In the genomic region with DNA sequence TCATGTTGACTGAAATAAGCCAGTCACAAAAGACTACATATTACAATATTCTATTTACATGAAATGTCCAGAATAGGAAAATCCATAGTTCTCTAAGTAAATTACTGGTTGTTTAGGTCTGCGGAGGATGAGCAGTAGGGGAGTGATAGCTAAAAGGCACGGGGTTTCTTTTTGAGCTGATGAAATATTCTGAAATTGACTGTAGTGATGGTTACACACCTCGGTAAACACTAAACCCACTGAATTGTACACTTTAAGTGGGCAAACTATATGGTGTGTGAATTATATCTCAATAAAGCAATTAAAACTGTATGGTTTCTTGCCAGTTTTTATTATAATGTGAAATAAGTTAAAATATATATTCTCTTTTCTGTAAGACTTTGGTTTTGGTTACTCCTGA, we compare ENCODE assay signal across 2 cellular contexts.
A peak's percentile ranks its signal among the peaks of the same experiment; 100 is the strongest.
TF ChIP-seq lines count a peak whose summit lies in the region.

No MANE protein-coding gene starts in this region.

TF ChIP-seq in HEK293, 187 proteins besides CTCF, POLR2A, EP300 and RAD21:
- TF ChIP-seq, protein P1, sequence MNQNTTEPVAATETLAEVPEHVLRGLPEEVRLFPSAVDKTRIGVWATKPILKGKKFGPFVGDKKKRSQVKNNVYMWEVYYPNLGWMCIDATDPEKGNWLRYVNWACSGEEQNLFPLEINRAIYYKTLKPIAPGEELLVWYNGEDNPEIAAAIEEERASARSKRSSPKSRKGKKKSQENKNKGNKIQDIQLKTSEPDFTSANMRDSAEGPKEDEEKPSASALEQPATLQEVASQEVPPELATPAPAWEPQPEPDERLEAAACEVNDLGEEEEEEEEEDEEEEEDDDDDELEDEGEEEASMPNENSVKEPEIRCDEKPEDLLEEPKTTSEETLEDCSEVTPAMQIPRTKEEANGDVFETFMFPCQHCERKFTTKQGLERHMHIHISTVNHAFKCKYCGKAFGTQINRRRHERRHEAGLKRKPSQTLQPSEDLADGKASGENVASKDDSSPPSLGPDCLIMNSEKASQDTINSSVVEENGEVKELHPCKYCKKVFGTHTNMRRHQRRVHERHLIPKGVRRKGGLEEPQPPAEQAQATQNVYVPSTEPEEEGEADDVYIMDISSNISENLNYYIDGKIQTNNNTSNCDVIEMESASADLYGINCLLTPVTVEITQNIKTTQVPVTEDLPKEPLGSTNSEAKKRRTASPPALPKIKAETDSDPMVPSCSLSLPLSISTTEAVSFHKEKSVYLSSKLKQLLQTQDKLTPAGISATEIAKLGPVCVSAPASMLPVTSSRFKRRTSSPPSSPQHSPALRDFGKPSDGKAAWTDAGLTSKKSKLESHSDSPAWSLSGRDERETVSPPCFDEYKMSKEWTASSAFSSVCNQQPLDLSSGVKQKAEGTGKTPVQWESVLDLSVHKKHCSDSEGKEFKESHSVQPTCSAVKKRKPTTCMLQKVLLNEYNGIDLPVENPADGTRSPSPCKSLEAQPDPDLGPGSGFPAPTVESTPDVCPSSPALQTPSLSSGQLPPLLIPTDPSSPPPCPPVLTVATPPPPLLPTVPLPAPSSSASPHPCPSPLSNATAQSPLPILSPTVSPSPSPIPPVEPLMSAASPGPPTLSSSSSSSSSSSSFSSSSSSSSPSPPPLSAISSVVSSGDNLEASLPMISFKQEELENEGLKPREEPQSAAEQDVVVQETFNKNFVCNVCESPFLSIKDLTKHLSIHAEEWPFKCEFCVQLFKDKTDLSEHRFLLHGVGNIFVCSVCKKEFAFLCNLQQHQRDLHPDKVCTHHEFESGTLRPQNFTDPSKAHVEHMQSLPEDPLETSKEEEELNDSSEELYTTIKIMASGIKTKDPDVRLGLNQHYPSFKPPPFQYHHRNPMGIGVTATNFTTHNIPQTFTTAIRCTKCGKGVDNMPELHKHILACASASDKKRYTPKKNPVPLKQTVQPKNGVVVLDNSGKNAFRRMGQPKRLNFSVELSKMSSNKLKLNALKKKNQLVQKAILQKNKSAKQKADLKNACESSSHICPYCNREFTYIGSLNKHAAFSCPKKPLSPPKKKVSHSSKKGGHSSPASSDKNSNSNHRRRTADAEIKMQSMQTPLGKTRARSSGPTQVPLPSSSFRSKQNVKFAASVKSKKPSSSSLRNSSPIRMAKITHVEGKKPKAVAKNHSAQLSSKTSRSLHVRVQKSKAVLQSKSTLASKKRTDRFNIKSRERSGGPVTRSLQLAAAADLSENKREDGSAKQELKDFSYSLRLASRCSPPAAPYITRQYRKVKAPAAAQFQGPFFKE (tag by site-specific recombination; IDR thresholded peaks at IDR 0.05; ENCODE audit: borderline replicate concordance) = no peak
- 0 out of 2 replicates have a peak, but pooled peaks have one; percentile 18 for TF ChIP-seq BCL6B (tag by site-specific recombination; IDR thresholded peaks at IDR 0.05)
- TF ChIP-seq, protein P2, sequence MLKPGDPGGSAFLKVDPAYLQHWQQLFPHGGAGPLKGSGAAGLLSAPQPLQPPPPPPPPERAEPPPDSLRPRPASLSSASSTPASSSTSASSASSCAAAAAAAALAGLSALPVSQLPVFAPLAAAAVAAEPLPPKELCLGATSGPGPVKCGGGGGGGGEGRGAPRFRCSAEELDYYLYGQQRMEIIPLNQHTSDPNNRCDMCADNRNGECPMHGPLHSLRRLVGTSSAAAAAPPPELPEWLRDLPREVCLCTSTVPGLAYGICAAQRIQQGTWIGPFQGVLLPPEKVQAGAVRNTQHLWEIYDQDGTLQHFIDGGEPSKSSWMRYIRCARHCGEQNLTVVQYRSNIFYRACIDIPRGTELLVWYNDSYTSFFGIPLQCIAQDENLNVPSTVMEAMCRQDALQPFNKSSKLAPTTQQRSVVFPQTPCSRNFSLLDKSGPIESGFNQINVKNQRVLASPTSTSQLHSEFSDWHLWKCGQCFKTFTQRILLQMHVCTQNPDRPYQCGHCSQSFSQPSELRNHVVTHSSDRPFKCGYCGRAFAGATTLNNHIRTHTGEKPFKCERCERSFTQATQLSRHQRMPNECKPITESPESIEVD (tag by site-specific recombination; IDR thresholded peaks at IDR 0.05) = peak; percentile 57

TF ChIP-seq in K562, 482 proteins besides CTCF, POLR2A, EP300 and RAD21 (continued from another document):
- no peak for TF ChIP-seq PRDM10 (IDR thresholded peaks at IDR 0.05; ENCODE audit: partially characterized antibody)
- 0 out of 2 replicates have a peak, but pooled peaks have one; percentile 14 for TF ChIP-seq RBFOX2 (IDR thresholded peaks at IDR 0.05; ENCODE audit: low read depth, low read length)
- TF ChIP-seq L3MBTL2 (IDR thresholded peaks at IDR 0.05) = 0 out of 2 replicates have a peak, but pooled peaks have one; percentile 17
- TF ChIP-seq ATF3 (IDR thresholded peaks at IDR 0.05) = peak; percentile 61; the same call in 1 of the 2 replicates
- TF ChIP-seq ATF3 (CRISPR knock-in tag; conservative IDR thresholded peaks at IDR 0.05) = no peak
- peak; percentile 94 for TF ChIP-seq FOXJ2 (tag; IDR thresholded peaks at IDR 0.05)
- TF ChIP-seq ATF6 (CRISPR knock-in tag; IDR thresholded peaks at IDR 0.05) = no peak
- TF ChIP-seq RFX1 (IDR thresholded peaks at IDR 0.05) = peak; percentile 58
- peak; percentile 40; the same call in 1 of the 2 replicates for TF ChIP-seq POLR2H (tag; IDR thresholded peaks at IDR 0.05; ENCODE audit: low read depth)
- TF ChIP-seq ETV1 (tag; conservative IDR thresholded peaks at IDR 0.05; ENCODE audit: low read depth) = 0 out of 2 replicates have a peak, but pooled peaks have one; percentile 16
- TF ChIP-seq, protein P3, sequence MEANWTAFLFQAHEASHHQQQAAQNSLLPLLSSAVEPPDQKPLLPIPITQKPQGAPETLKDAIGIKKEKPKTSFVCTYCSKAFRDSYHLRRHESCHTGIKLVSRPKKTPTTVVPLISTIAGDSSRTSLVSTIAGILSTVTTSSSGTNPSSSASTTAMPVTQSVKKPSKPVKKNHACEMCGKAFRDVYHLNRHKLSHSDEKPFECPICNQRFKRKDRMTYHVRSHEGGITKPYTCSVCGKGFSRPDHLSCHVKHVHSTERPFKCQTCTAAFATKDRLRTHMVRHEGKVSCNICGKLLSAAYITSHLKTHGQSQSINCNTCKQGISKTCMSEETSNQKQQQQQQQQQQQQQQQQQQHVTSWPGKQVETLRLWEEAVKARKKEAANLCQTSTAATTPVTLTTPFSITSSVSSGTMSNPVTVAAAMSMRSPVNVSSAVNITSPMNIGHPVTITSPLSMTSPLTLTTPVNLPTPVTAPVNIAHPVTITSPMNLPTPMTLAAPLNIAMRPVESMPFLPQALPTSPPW (CRISPR knock-in tag; IDR thresholded peaks at IDR 0.05) = no peak
- no peak for TF ChIP-seq BRCA1 (IDR thresholded peaks at IDR 0.05)
- no peak for TF ChIP-seq BRCA1 (CRISPR knock-in tag; IDR thresholded peaks at IDR 0.05)
- TF ChIP-seq ZNF347 (CRISPR knock-in tag; IDR thresholded peaks at IDR 0.05; ENCODE audit: low read depth) = no peak
- no peak for TF ChIP-seq CHD2 (IDR thresholded peaks at IDR 0.05; ENCODE audit: low read depth, low read length)
- TF ChIP-seq STAG1 (CRISPR knock-in tag; IDR thresholded peaks at IDR 0.05; ENCODE audit: borderline replicate concordance) = no peak
- TF ChIP-seq MYC (IDR thresholded peaks at IDR 0.05; ENCODE audit: low read depth, low read length) = peak; percentile 38; the same call in 1 of the 2 replicates
- TF ChIP-seq MYC (CRISPR knock-in tag; IDR thresholded peaks at IDR 0.05; ENCODE audit: borderline replicate concordance, low read depth) = no peak
- no peak for TF ChIP-seq ZKSCAN1 (IDR thresholded peaks at IDR 0.05; ENCODE audit: low read depth, low read length)
- TF ChIP-seq CEBPG (CRISPR knock-in tag; IDR thresholded peaks at IDR 0.05) = no peak
- TF ChIP-seq CEBPG (tag; conservative IDR thresholded peaks at IDR 0.05 in 1 of 2, IDR thresholded peaks at IDR 0.05 in 1 of 2) = peak; percentile 42 to 93
TF ChIP-seq in K562: peak in this region for 12.
